ENCODE assay signal across 14 cellular contexts in the genomic region with DNA sequence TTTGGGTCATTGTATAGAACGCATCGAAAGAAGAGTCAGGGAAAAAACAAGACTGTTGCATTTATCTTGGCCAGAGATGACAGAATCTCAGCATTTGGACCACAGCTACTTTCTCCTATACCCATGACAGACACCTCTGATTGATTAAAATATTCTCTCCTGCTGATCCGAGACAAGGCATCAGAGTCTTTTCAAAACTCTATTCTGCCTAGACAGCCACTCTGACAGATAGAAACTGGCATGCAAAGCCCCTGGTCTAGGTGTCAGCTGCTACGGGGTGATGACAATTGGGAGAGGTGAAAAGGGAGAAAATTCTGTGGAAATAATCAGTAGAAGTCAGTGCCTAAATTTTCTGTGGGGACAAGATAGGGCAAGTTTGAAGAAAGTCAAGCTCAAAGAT.
DNase-seq lines count a peak whose midpoint lies in the region; ATAC-seq lines count a peak whose summit lies in the region.
"Had no signal": no experiment of that assay in that cellular context is flagged by ENCODE, and none has a peak within 500 bp of the region (broad histone marks: within the 10 kb centered on the region; RNA-seq: fewer than 3 reads in every experiment).

No MANE protein-coding gene starts in this region.

- H3K27me3 Mint-ChIP-seq in activated CD4-positive, alpha-beta T cell treated with anti-CD3 and anti-CD28 coated beads, Interleukin-2, amount 10 ng/mL, durations not matched to agents 7 days and 5 days: no peaks in the 10 kb centered on the region
- no peaks in the 10 kb centered on the region for H3K27me3 Mint-ChIP-seq in stimulated activated naive CD8-positive, alpha-beta T cell treated with anti-CD3 and anti-CD28 coated beads, Interleukin-15, Interleukin-2, amounts not matched to agents 100 ng/mL and 50 ng/mL, for 24 hours
- no peaks in the 10 kb centered on the region for H3K27me3 Mint-ChIP-seq in stimulated activated naive CD8-positive, alpha-beta T cell treated with anti-CD3 and anti-CD28 coated beads, Interleukin-15, amount 100 ng/mL, for 72 hours
- no peaks in the 10 kb centered on the region for H3K27me3 Mint-ChIP-seq in natural killer cell treated with Interleukin-12 subunit alpha and Interleukin-12 subunit beta and Interleukin-15 and Interleukin-18, amount 100 ng/mL, for 72 hours
- H3K27me3 Mint-ChIP-seq: CD8-positive, alpha-beta memory T cell had no signal

- H3K4me3 Mint-ChIP-seq in activated CD4-positive, alpha-beta T cell treated with anti-CD3 and anti-CD28 coated beads, Interleukin-2, amount 10 ng/mL, durations not matched to agents 7 days and 5 days: no peak overlapping the region
- H3K4me3 Mint-ChIP-seq in stimulated activated naive CD8-positive, alpha-beta T cell treated with anti-CD3 and anti-CD28 coated beads, Interleukin-15, Interleukin-2, amounts not matched to agents 100 ng/mL and 50 ng/mL, for 24 hours: no peak overlapping the region
- H3K4me3 Mint-ChIP-seq in stimulated activated naive CD8-positive, alpha-beta T cell treated with anti-CD3 and anti-CD28 coated beads, Interleukin-15, amount 100 ng/mL, for 72 hours: no peak overlapping the region
- H3K4me3 Mint-ChIP-seq in natural killer cell treated with Interleukin-12 subunit alpha and Interleukin-12 subunit beta and Interleukin-15 and Interleukin-18, amount 100 ng/mL, for 72 hours: no peak overlapping the region
- H3K4me3 Mint-ChIP-seq: HFFc6 had no signal

- no peak for DNase-seq in activated CD4-positive, alpha-beta T cell treated with anti-CD3 and anti-CD28 coated beads, Interleukin-2, amount 10 ng/mL, durations not matched to agents 7 days and 5 days
- DNase-seq in activated CD4-positive, alpha-beta T cell treated with anti-CD3 and anti-CD28 coated beads, Interleukin-2, amount 50 U/mL, for 4 hours: no peak
- no peak for DNase-seq in stimulated activated naive CD8-positive, alpha-beta T cell treated with anti-CD3 and anti-CD28 coated beads, Interleukin-15, amount 100 ng/mL, for 72 hours
- DNase-seq in natural killer cell treated with Interleukin-12 subunit alpha and Interleukin-12 subunit beta and Interleukin-15 and Interleukin-18, amount 100 ng/mL, for 72 hours (ENCODE audit: low spot score): no peak
- DNase-seq in foreskin melanocyte (no peak), KBM-7 (no peak)
- DNase-seq: 8988T; AML-193; Caco-2; CD8-positive, alpha-beta memory T cell; DND-41; GDM1 had no signal

- peaks cover 17% of the 10 kb centered on the region for H3K36me3 Mint-ChIP-seq in activated CD4-positive, alpha-beta T cell treated with anti-CD3 and anti-CD28 coated beads, Interleukin-2, amount 10 ng/mL, durations not matched to agents 7 days and 5 days (ENCODE audit: low read depth)
- H3K36me3 Mint-ChIP-seq in stimulated activated naive CD8-positive, alpha-beta T cell treated with anti-CD3 and anti-CD28 coated beads, Interleukin-15, Interleukin-2, amounts not matched to agents 100 ng/mL and 50 ng/mL, for 24 hours (ENCODE audit: low read depth): no peaks in the 10 kb centered on the region
- H3K36me3 Mint-ChIP-seq in natural killer cell treated with Interleukin-12 subunit alpha and Interleukin-12 subunit beta and Interleukin-15 and Interleukin-18, amount 100 ng/mL, for 72 hours: peaks cover 12% of the 10 kb centered on the region

- H3K9me3 Mint-ChIP-seq in activated CD4-positive, alpha-beta T cell treated with anti-CD3 and anti-CD28 coated beads, Interleukin-2, amount 10 ng/mL, durations not matched to agents 7 days and 5 days: peaks cover 16% of the 10 kb centered on the region
- no peaks in the 10 kb centered on the region for H3K9me3 Mint-ChIP-seq in stimulated activated naive CD8-positive, alpha-beta T cell treated with anti-CD3 and anti-CD28 coated beads, Interleukin-15, Interleukin-2, amounts not matched to agents 100 ng/mL and 50 ng/mL, for 24 hours
- H3K9me3 Mint-ChIP-seq in stimulated activated naive CD8-positive, alpha-beta T cell treated with anti-CD3 and anti-CD28 coated beads, Interleukin-15, amount 100 ng/mL, for 72 hours: peaks cover 7 to 8% of the 10 kb centered on the region in 2 donors
- H3K9me3 Mint-ChIP-seq in natural killer cell treated with Interleukin-12 subunit alpha and Interleukin-12 subunit beta and Interleukin-15 and Interleukin-18, amount 100 ng/mL, for 72 hours: no peaks in the 10 kb centered on the region
- H3K9me3 Mint-ChIP-seq: HFFc6 had no signal

- H3K4me1 Mint-ChIP-seq in activated CD4-positive, alpha-beta T cell treated with anti-CD3 and anti-CD28 coated beads, Interleukin-2, amount 10 ng/mL, durations not matched to agents 7 days and 5 days: peaks cover 44% of the 10 kb centered on the region
- H3K4me1 Mint-ChIP-seq in stimulated activated naive CD8-positive, alpha-beta T cell treated with anti-CD3 and anti-CD28 coated beads, Interleukin-15, Interleukin-2, amounts not matched to agents 100 ng/mL and 50 ng/mL, for 24 hours (ENCODE audit: low read depth): peaks cover 54% of the 10 kb centered on the region
- peaks cover 54% of the 10 kb centered on the region for H3K4me1 Mint-ChIP-seq in stimulated activated naive CD8-positive, alpha-beta T cell treated with anti-CD3 and anti-CD28 coated beads, Interleukin-15, amount 100 ng/mL, for 72 hours
- peaks cover 58 to 60% of the 10 kb centered on the region in 2 donors for H3K4me1 Mint-ChIP-seq in natural killer cell treated with Interleukin-12 subunit alpha and Interleukin-12 subunit beta and Interleukin-15 and Interleukin-18, amount 100 ng/mL, for 72 hours (ENCODE audit: low read depth in 2 of 2)

- ATAC-seq in stimulated activated naive CD8-positive, alpha-beta T cell treated with anti-CD3 and anti-CD28 coated beads, Interleukin-15, amount 100 ng/mL, for 72 hours: no peak
- no peak for ATAC-seq in natural killer cell treated with Interleukin-12 subunit alpha and Interleukin-12 subunit beta and Interleukin-15 and Interleukin-18, amount 100 ng/mL, for 72 hours

- in situ Hi-C loops in KBM-7 (cut with MboI; ENCODE audit: low pct_unique_long_range_greater_than_20kb, low sequenced_read_pairs): no loop called here

- CTCF ChIA-PET in activated CD4-positive, alpha-beta T cell treated with anti-CD3 and anti-CD28 coated beads, Interleukin-2, amount 10 ng/mL, durations not matched to agents 7 days and 5 days (lab: Charles Lee): interaction anchor here (1.2 to 2.1 kb wide), 3 partner anchors 10 to 32 kb away, joined by 3 to 7 read pairs (median 7); no protein-coding TSS in a partner anchor

- peak overlapping the region; percentile 33 for H3K27ac Mint-ChIP-seq in activated CD4-positive, alpha-beta T cell treated with anti-CD3 and anti-CD28 coated beads, Interleukin-2, amount 10 ng/mL, durations not matched to agents 7 days and 5 days
- H3K27ac Mint-ChIP-seq in stimulated activated naive CD8-positive, alpha-beta T cell treated with anti-CD3 and anti-CD28 coated beads, Interleukin-15, Interleukin-2, amounts not matched to agents 100 ng/mL and 50 ng/mL, for 24 hours: peak overlapping the region; percentile 27
- H3K27ac Mint-ChIP-seq in stimulated activated naive CD8-positive, alpha-beta T cell treated with anti-CD3 and anti-CD28 coated beads, Interleukin-15, amount 100 ng/mL, for 72 hours: no peak overlapping the region
- H3K27ac Mint-ChIP-seq in natural killer cell treated with Interleukin-12 subunit alpha and Interleukin-12 subunit beta and Interleukin-15 and Interleukin-18, amount 100 ng/mL, for 72 hours: peak overlapping the region; percentile 85 to 87
- H3K27ac Mint-ChIP-seq: HFFc6 had no signal

- POLR2A ChIA-PET in activated CD4-positive, alpha-beta T cell treated with anti-CD3 and anti-CD28 coated beads, Interleukin-2, amount 10 ng/mL, durations not matched to agents 7 days and 5 days (lab: Charles Lee): no interaction called here

Comparison
In these comparisons a context has a peak if more than half of its experiments do, and no peak if none do; other contexts are left out.
1. H3K27ac Mint-ChIP-seq: peak in activated CD4-positive, alpha-beta T cell treated with anti-CD3 and anti-CD28 coated beads, Interleukin-2, amount 10 ng/mL, durations not matched to agents 7 days and 5 days (single experiment), stimulated activated naive CD8-positive, alpha-beta T cell treated with anti-CD3 and anti-CD28 coated beads, Interleukin-15, Interleukin-2, amounts not matched to agents 100 ng/mL and 50 ng/mL, for 24 hours (single experiment) and natural killer cell treated with Interleukin-12 subunit alpha and Interleukin-12 subunit beta and Interleukin-15 and Interleukin-18, amount 100 ng/mL, for 72 hours (2 of 2); none in stimulated activated naive CD8-positive, alpha-beta T cell treated with anti-CD3 and anti-CD28 coated beads, Interleukin-15, amount 100 ng/mL, for 72 hours (0 of 2).